In the genomic region with DNA sequence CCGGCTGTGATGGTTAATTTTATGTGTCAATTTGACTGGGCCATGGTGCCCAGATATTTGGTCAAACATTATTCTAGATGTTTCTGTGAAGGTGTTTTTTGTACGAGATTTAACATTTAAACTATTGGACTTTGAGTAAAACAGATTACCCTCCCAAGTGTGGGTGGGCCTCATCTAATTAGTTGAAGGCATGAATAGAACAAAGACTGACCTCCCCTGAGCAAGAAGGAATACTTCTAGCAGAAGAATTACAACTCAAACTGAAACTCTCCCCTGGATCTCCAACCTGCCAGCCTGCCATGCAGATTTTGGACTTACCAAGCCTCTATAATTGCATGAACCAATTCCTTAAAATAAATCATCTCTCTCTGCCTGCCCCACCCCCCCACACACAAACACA, we compare ENCODE assay signal across 34 cellular contexts.
"Had no signal": no experiment of that assay in that cellular context is flagged by ENCODE, and none has a peak within 500 bp of the region (broad histone marks: within the 10 kb centered on the region; RNA-seq: fewer than 3 reads in every experiment).

No MANE protein-coding gene starts in this region.

- H3K27ac ChIP-seq: adrenal gland, ascending aorta, body of pancreas, brain microvascular endothelial cell, breast epithelium, cardiac muscle cell had no signal

- H3K4me1 ChIP-seq: adrenal gland, ascending aorta, body of pancreas, breast epithelium had no signal

- ATAC-seq: activated naive CD4-positive, alpha-beta T cell treated with anti-CD3 and anti-CD28 coated beads, Interleukin-2, amount 50 U/mL, for 72 hours; activated naive CD8-positive, alpha-beta T cell treated with anti-CD3 and anti-CD28 coated beads, Interleukin-2, amount 50 U/mL, for 24 hours; activated T-cell treated with anti-CD3 and anti-CD28 coated beads, Interleukin-2, amount 50 U/mL, for 4 hours; activated T-cell treated with anti-CD3 and anti-CD28 coated beads, Interleukin-2, amount 50 U/mL, for 72 hours; activated T-helper 17 cell treated with anti-CD3 and anti-CD28 coated beads, Interleukin-2, amount 50 U/mL, for 72 hours; body of pancreas had no signal

- H3K4me3 ChIP-seq: adrenal gland, ascending aorta, body of pancreas, breast epithelium, cardiac muscle cell had no signal

- H3K9me3 ChIP-seq: adrenal gland, ascending aorta, body of pancreas, breast epithelium had no signal

- FAIRE-seq: astrocyte, bronchial epithelial cell had no signal

- DNase-seq: activated effector memory CD4-positive, alpha-beta T cell treated with anti-CD3 and anti-CD28 coated beads, Interleukin-2, amount 50 U/mL, for 16 hours; activated effector memory CD4-positive, alpha-beta T cell treated with Interleukin-2 at 50 U/mL for 16 hours; activated gamma-delta T cell; activated gamma-delta T cell treated with Interleukin-2 at 50 U/mL for 16 hours; activated naive CD4-positive, alpha-beta T cell; activated naive CD4-positive, alpha-beta T cell treated with anti-CD3 and anti-CD28 coated beads for 36 hours; activated naive CD4-positive, alpha-beta T cell treated with anti-CD3 and anti-CD28 coated beads, Interleukin-2, amount 10 ng/mL, durations not matched to agents 7 days and 5 days; activated naive CD4-positive, alpha-beta T cell treated with anti-CD3 and anti-CD28 coated beads, Interleukin-2, amount 50 U/mL, for 16 hours; activated naive CD4-positive, alpha-beta T cell treated with Interleukin-2 at 50 U/mL for 16 hours; activated naive CD8-positive, alpha-beta T cell treated with anti-CD3 and anti-CD28 coated beads for 36 hours; activated naive CD8-positive, alpha-beta T cell treated with anti-CD3 and anti-CD28 coated beads, Interleukin-2, amount 10 ng/mL, durations not matched to agents 7 days and 5 days; activated naive CD8-positive, alpha-beta T cell treated with anti-CD3 and anti-CD28 coated beads, Interleukin-2, amount 50 U/mL, for 24 hours; activated T-cell treated with anti-CD3 and anti-CD28 coated beads, Interleukin-2, amount 50 U/mL, for 1 hour; activated T-cell treated with anti-CD3 and anti-CD28 coated beads, Interleukin-2, amount 50 U/mL, for 24 hours; activated T-cell treated with anti-CD3 and anti-CD28 coated beads, Interleukin-2, amount 50 U/mL, for 4 hours; activated T-cell treated with anti-CD3 and anti-CD28 coated beads, Interleukin-2, amount 50 U/mL, for 48 hours; activated T-cell treated with anti-CD3 and anti-CD28 coated beads, Interleukin-2, amount 50 U/mL, for 72 hours; adrenal gland; amniotic stem cell; amygdala; anterior cingulate cortex; aorta; body of pancreas; brain microvascular endothelial cell; caudate nucleus; central memory CD4-positive, alpha-beta T cell; cerebellar nuclear complex had no signal

- H3K36me3 ChIP-seq: adrenal gland, ascending aorta, brain microvascular endothelial cell, breast epithelium, cardiac muscle cell had no signal

- H3K27me3 ChIP-seq: adrenal gland, ascending aorta, body of pancreas, brain microvascular endothelial cell, breast epithelium, cardiac muscle cell had no signal
